In genomic region chr5:115815006-115815692, GRCh38 we compare ENCODE assay signal across 8 cellular contexts. TPM values are rescaled to one million over a fixed set of nuclear protein-coding genes. Genes with fewer than 3 reads are reported as not detected.
A peak's percentile ranks its signal among the peaks of the same experiment; 100 is the strongest.
DNase-seq lines count a peak whose midpoint lies in the region; ATAC-seq and TF ChIP-seq lines count a peak whose summit lies in the region.

No MANE protein-coding gene starts in this region.

- H3K36me3 ChIP-seq in gastroesophageal sphincter: no peaks in the 10 kb centered on the region
- no peaks in the 10 kb centered on the region for H3K36me3 ChIP-seq in MM.1S (replicated peaks; ENCODE audit: insufficient read depth, low read length)

- H3K27me3 ChIP-seq in gastroesophageal sphincter (peaks cover 39% of the 10 kb centered on the region), MM.1S (replicated peaks; ENCODE audit: insufficient read depth, low read length) (no peaks in the 10 kb centered on the region)

- H3F3A ChIP-seq in MM.1S (ENCODE audit: insufficient read depth, low read length): no peaks in the 10 kb centered on the region

- H3K36me3 Mint-ChIP-seq in T-helper 1 cell treated with Interleukin-12 subunit alpha and Interleukin-12 subunit beta and Interleukin-4 antibody, amounts not matched to agents 30 μg/mL and 1 μg/mL, for 36 hours (ENCODE audit: low read depth): no peaks in the 10 kb centered on the region

- H3K27ac ChIP-seq in gastroesophageal sphincter (peak overlapping the region in 1 of 4 donors; percentile 92), MM.1S (ENCODE audit: low read length) (no peak overlapping the region)

- H2AFZ ChIP-seq in MM.1S (ENCODE audit: low read length): no peak overlapping the region

- TF ChIP-seq CTCF in gastroesophageal sphincter (IDR thresholded peaks at IDR 0.05) (no peak), retinal pigment epithelial cell (conservative IDR thresholded peaks at IDR 0.05; ENCODE audit: low read depth, low read length) (no peak), GM13976 (IDR thresholded peaks at IDR 0.05; ENCODE audit: borderline replicate concordance, control extremely low read depth, extremely low read depth, insufficient read depth, missing control alignments) (no peak), MM.1S (IDR thresholded peaks at IDR 0.05; ENCODE audit: low read length) (no peak)

- ATAC-seq in GM21576 (IDR thresholded peaks at IDR 0.05; ENCODE audit: unreplicated experiment) (peak; percentile 21), gastroesophageal sphincter (no peak), GM19397 (IDR thresholded peaks at IDR 0.05; ENCODE audit: unreplicated experiment) (no peak)

- WGBS in gastroesophageal sphincter (ENCODE audit: low coverage in 1 of 2), 2 donors: 18 to 39% methylated on average over 13 to 20 of the region's 21 CpGs

- H3K4me3 Mint-ChIP-seq in T-helper 1 cell treated with Interleukin-12 subunit alpha and Interleukin-12 subunit beta and Interleukin-4 antibody, amounts not matched to agents 30 μg/mL and 1 μg/mL, for 36 hours: peak overlapping the region; percentile 56

- no peaks in the 10 kb centered on the region for H4K20me1 ChIP-seq in MM.1S (ENCODE audit: insufficient read depth, low read length)

- TF ChIP-seq EP300 in gastroesophageal sphincter (IDR thresholded peaks at IDR 0.05): no peak

- no peaks in the 10 kb centered on the region for H3K9me3 Mint-ChIP-seq in T-helper 1 cell treated with Interleukin-12 subunit alpha and Interleukin-12 subunit beta and Interleukin-4 antibody, amounts not matched to agents 30 μg/mL and 1 μg/mL, for 36 hours

- no peaks in the 10 kb centered on the region for H3K9me2 ChIP-seq in MM.1S (replicated peaks; ENCODE audit: insufficient read depth, low read length)

- H3K9ac ChIP-seq in MM.1S (ENCODE audit: low read length): no peak overlapping the region

- no peak overlapping the region for H3K4me2 ChIP-seq in MM.1S (ENCODE audit: low read depth, low read length)

- no peaks in the 10 kb centered on the region for H3K9me3 ChIP-seq in gastroesophageal sphincter
- no peaks in the 10 kb centered on the region for H3K9me3 ChIP-seq in MM.1S (replicated peaks; ENCODE audit: insufficient read depth, low read length)

- no peak overlapping the region for H3K27ac Mint-ChIP-seq in T-helper 1 cell treated with Interleukin-12 subunit alpha and Interleukin-12 subunit beta and Interleukin-4 antibody, amounts not matched to agents 30 μg/mL and 1 μg/mL, for 36 hours

- H3K4me1 ChIP-seq in gastroesophageal sphincter (peaks cover 0 to 20% (median 10%) of the 10 kb centered on the region in 3 donors), MM.1S (ENCODE audit: low read length) (no peaks in the 10 kb centered on the region)

- H3K4me3 ChIP-seq in gastroesophageal sphincter (peak overlapping the region; percentile 52 to 61), retinal pigment epithelial cell (ENCODE audit: low read length) (peak overlapping the region; percentile 86), MM.1S (ENCODE audit: low read length) (no peak overlapping the region)

- in situ Hi-C loops in GM13976 (cut with MboI; ENCODE audit: low sequenced_read_pairs, unreplicated experiment): no loop called here

- no peak for DNase-seq in retinal pigment epithelial cell (ENCODE audit: low read depth)
- DNase-seq in GM13976 (ENCODE audit: low spot score): no peak
- no peak for DNase-seq in GM19240 (ENCODE audit: insufficient read length, low spot score)
- no peak for DNase-seq in MM.1S

- TF ChIP-seq POLR2A in gastroesophageal sphincter (IDR thresholded peaks at IDR 0.05): no peak

- no peaks in the 10 kb centered on the region for H3K79me2 ChIP-seq in MM.1S (ENCODE audit: low read length)

- H3K4me1 Mint-ChIP-seq in T-helper 1 cell treated with Interleukin-12 subunit alpha and Interleukin-12 subunit beta and Interleukin-4 antibody, amounts not matched to agents 30 μg/mL and 1 μg/mL, for 36 hours (ENCODE audit: low read depth): peaks cover 30% of the 10 kb centered on the region

- H3K27me3 Mint-ChIP-seq in T-helper 1 cell treated with Interleukin-12 subunit alpha and Interleukin-12 subunit beta and Interleukin-4 antibody, amounts not matched to agents 30 μg/mL and 1 μg/mL, for 36 hours (ENCODE audit: low read depth): peaks cover 82% of the 10 kb centered on the region

RNA-seq across cellular contexts. Expression of gene CDO1, which starts 1.3 kb away (rescaled TPM):
- 10 to 100 TPM in 3 of 4 donors, 1 to 10 TPM in 1; 9.7 to 29.9 (median 13.3) TPM for total RNA-seq in gastroesophageal sphincter

RNA-seq across cellular contexts. Expression of gene ATG12, which starts 26.2 kb away (rescaled TPM):
- total RNA-seq in gastroesophageal sphincter: 10 to 100 TPM; 36.5 to 73.0 (median 48.7) TPM

RNA-seq across cellular contexts. Expression of gene AP3S1, which starts 26.6 kb away (rescaled TPM):
- total RNA-seq in gastroesophageal sphincter: 100 to 1,000 TPM in 2 of 4 donors, 10 to 100 TPM in 2; 62.1 to 200 (median 99.5) TPM
